1 cellular context compared by ENCODE assay signal in genomic region chr19:18225702-18226468, GRCh38.
TF ChIP-seq lines count a peak whose summit lies in the region.

Gene PDE4C, minus strand, starts transcription at chr19:18226438. Its CDS starts 23 bp downstream, at chr19:18226415.

TF ChIP-seq in GM12878, 131 proteins besides CTCF, POLR2A, EP300 and RAD21 (continued from another document):
- TF ChIP-seq E4F1 (IDR thresholded peaks at IDR 0.05; ENCODE audit: borderline replicate concordance, partially characterized antibody) = no peak
- no peak for TF ChIP-seq SKIL (IDR thresholded peaks at IDR 0.05; ENCODE audit: low read depth, poor library complexity, severe bottlenecking)
- no peak for TF ChIP-seq NR2C2 (IDR thresholded peaks at IDR 0.05; ENCODE audit: borderline replicate concordance, control insufficient read depth, insufficient read length, low read depth)
- TF ChIP-seq HSF1 (IDR thresholded peaks at IDR 0.05; ENCODE audit: low read depth, low read length) = no peak
- no peak for TF ChIP-seq ZNF217 (IDR thresholded peaks at IDR 0.05)
- TF ChIP-seq JUNB (IDR thresholded peaks at IDR 0.05) = no peak
- no peak for TF ChIP-seq CBFB (IDR thresholded peaks at IDR 0.05; ENCODE audit: low read depth)
- TF ChIP-seq STAT1 (conservative IDR thresholded peaks at IDR 0.05) = no peak
